In genomic region chr12:20599757-20600156, GRCh38 we compare ENCODE assay signal across 26 cellular contexts.
DNase-seq lines count a peak whose midpoint lies in the region; ATAC-seq and TF ChIP-seq lines count a peak whose summit lies in the region.
"Had no signal": no experiment of that assay in that cellular context is flagged by ENCODE, and none has a peak within 500 bp of the region (broad histone marks: within the 10 kb centered on the region; RNA-seq: fewer than 3 reads in every experiment).

No MANE protein-coding gene starts in this region.

- H3K9ac ChIP-seq in adipocyte (ENCODE audit: low read length): no peak overlapping the region
- H3K9ac ChIP-seq in muscle layer of colon (ENCODE audit: low read length): no peak overlapping the region
- H3K9ac ChIP-seq: KMS-11 had no signal

- peak; percentile 7 for DNase-seq in EL
- peak; percentile 36 for DNase-seq in adipocyte (ENCODE audit: low read depth)
- DNase-seq in stromal cell of bone marrow (ENCODE audit: low read depth): peak; percentile 7
- DNase-seq in stimulated activated CD4-positive, alpha-beta T cell treated with anti-CD3 and anti-CD28 coated beads, Interleukin-2, amount 100 ng/mL, for 24 hours: no peak
- DNase-seq in psoas muscle: no peak
- no peak for DNase-seq in esophagus squamous epithelium (lab: John Stamatoyannopoulos, UW)
- DNase-seq: ACHN; AML-193; C1 segment of cervical spinal cord; CD8-positive, alpha-beta T cell; DMS153; GDM1; H9; HFFc6; NCI-H1105; NCI-H2029 treated with DMSO at 0.1 percent for 48 hours; NCI-H226; NCI-H510A treated with DMSO at 0.1 percent for 48 hours; NCI-H748 treated with DMSO at 0.1 percent for 48 hours; NK-92 treated with Interleukin-12 subunit alpha and Interleukin-12 subunit beta, amount 100 ng/mL, for 24 hours; Peyer's patch had no signal

- TF ChIP-seq POLR2A in esophagus squamous epithelium (IDR thresholded peaks at IDR 0.05): no peak

- intact Hi-C loops in psoas muscle (cut with DNase I): loop anchor here in 1 of 2 donors (10.0 kb wide), 3 partner anchors 145 to 855 kb away; no protein-coding TSS in a partner anchor
- intact Hi-C loops in esophagus squamous epithelium (cut with DNase I): no loop called here

- H3K27me3 ChIP-seq in adipocyte (replicated peaks; ENCODE audit: control insufficient read depth, insufficient read depth, low read length): no peaks in the 10 kb centered on the region
- H3K27me3 ChIP-seq in muscle layer of colon (ENCODE audit: control insufficient read depth in 1 of 2, insufficient read depth in 2 of 2, low read length in 2 of 2): no peaks in the 10 kb centered on the region
- H3K27me3 ChIP-seq in psoas muscle (ENCODE audit: insufficient read depth in 3 of 3, low read length in 2 of 3): no peaks in the 10 kb centered on the region
- no peaks in the 10 kb centered on the region for H3K27me3 ChIP-seq in esophagus squamous epithelium
- H3K27me3 ChIP-seq: Peyer's patch had no signal

- H3K9me3 ChIP-seq in adipocyte (ENCODE audit: control insufficient read depth, low read length): no peaks in the 10 kb centered on the region
- no peaks in the 10 kb centered on the region for H3K9me3 ChIP-seq in muscle layer of colon (ENCODE audit: low read length)
- no peaks in the 10 kb centered on the region for H3K9me3 ChIP-seq in psoas muscle
- no peaks in the 10 kb centered on the region for H3K9me3 ChIP-seq in esophagus squamous epithelium
- H3K9me3 ChIP-seq: Peyer's patch had no signal

- TF ChIP-seq CTCF in psoas muscle (IDR thresholded peaks at IDR 0.05) (no peak), esophagus squamous epithelium (IDR thresholded peaks at IDR 0.05) (no peak)

- no peak overlapping the region for H3K4me3 ChIP-seq in adipocyte (ENCODE audit: low read length)
- H3K4me3 ChIP-seq in muscle layer of colon (ENCODE audit: low read depth in 1 of 2, low read length in 2 of 2): no peak overlapping the region
- no peak overlapping the region for H3K4me3 ChIP-seq in psoas muscle
- no peak overlapping the region for H3K4me3 ChIP-seq in esophagus squamous epithelium
- H3K4me3 ChIP-seq: Peyer's patch had no signal

- H3K27ac ChIP-seq in muscle layer of colon (ENCODE audit: low read depth, low read length) (peak overlapping the region; percentile 39), psoas muscle (no peak overlapping the region), esophagus squamous epithelium (no peak overlapping the region)
- H3K27ac ChIP-seq: HL-60, KMS-11, Peyer's patch had no signal

- H3K36me3 ChIP-seq in adipocyte (ENCODE audit: control insufficient read depth, insufficient read depth, low read length, severe bottlenecking) (no peaks in the 10 kb centered on the region), muscle layer of colon (ENCODE audit: insufficient read depth, low read length) (no peaks in the 10 kb centered on the region), psoas muscle (ENCODE audit: insufficient read depth in 1 of 2, low read depth in 1 of 2) (no peaks in the 10 kb centered on the region), esophagus squamous epithelium (no peaks in the 10 kb centered on the region)
- H3K36me3 ChIP-seq: Peyer's patch had no signal

- peaks cover 23% of the 10 kb centered on the region for H3K4me1 ChIP-seq in adipocyte (ENCODE audit: control insufficient read depth, insufficient read depth, low read length)
- peaks cover 28% of the 10 kb centered on the region for H3K4me1 ChIP-seq in muscle layer of colon (ENCODE audit: insufficient read depth, low read length)
- H3K4me1 ChIP-seq in psoas muscle: no peaks in the 10 kb centered on the region
- H3K4me1 ChIP-seq in esophagus squamous epithelium: no peaks in the 10 kb centered on the region
- H3K4me1 ChIP-seq: Peyer's patch had no signal

- ATAC-seq in psoas muscle (no peak), HG03521 (IDR thresholded peaks at IDR 0.05; ENCODE audit: unreplicated experiment) (no peak)
- ATAC-seq: CD8-positive, alpha-beta T cell; SK-N-SH treated with all-trans-retinoic acid at 6 μM for 48 hours had no signal

Comparison
In these comparisons a context has a peak if more than half of its experiments do, and no peak if none do; other contexts are left out.
1. DNase-seq: peak in EL (single experiment), adipocyte (single experiment) and stromal cell of bone marrow (single experiment); none in stimulated activated CD4-positive, alpha-beta T cell treated with anti-CD3 and anti-CD28 coated beads, Interleukin-2, amount 100 ng/mL, for 24 hours (0 of 2), psoas muscle (0 of 2) and esophagus squamous epithelium (single experiment).